Comparison of ENCODE assay signal across 32 cellular contexts in genomic region chr1:37458551-37458950, GRCh38. TPM values are rescaled to one million over a fixed set of nuclear protein-coding genes. Genes with fewer than 3 reads are reported as not detected.
A peak's percentile ranks its signal among the peaks of the same experiment; 100 is the strongest.
DNase-seq lines count a peak whose midpoint lies in the region; ATAC-seq, FAIRE-seq and TF ChIP-seq lines count a peak whose summit lies in the region.
"Had no signal": no experiment of that assay in that cellular context is flagged by ENCODE, and none has a peak within 500 bp of the region (broad histone marks: within the 10 kb centered on the region; RNA-seq: fewer than 3 reads in every experiment).

No MANE protein-coding gene starts in this region.

- no peak for TF ChIP-seq POLR2A in K562 (conservative IDR thresholded peaks at IDR 0.05)

- in situ Hi-C loops in K562 (cut with MboI) (loop anchor here (5.0 kb wide), 1 partner anchor 224 kb away; no protein-coding TSS in a partner anchor), KBM-7 (cut with MboI; ENCODE audit: low pct_unique_long_range_greater_than_20kb, low sequenced_read_pairs) (no loop called here)

- ATAC-seq in K562: peak; percentile 42
- ATAC-seq: stimulated activated naive B cell treated with anti-CD40 and anti-IgM and Interleukin-4, amounts not matched to agents 10 μg/mL and 1 μg/mL and 100 μg/mL, for 72 hours had no signal

- H3K79me2 ChIP-seq in MM.1S (ENCODE audit: low read length): no peaks in the 10 kb centered on the region
- H3K79me2 ChIP-seq in K562 (ENCODE audit: control insufficient read depth, insufficient read depth, low read length): no peaks in the 10 kb centered on the region
- H3K79me2 ChIP-seq: hepatocyte had no signal

- H3K36me3 ChIP-seq in MM.1S (replicated peaks; ENCODE audit: insufficient read depth, low read length) (no peaks in the 10 kb centered on the region), K562 (ENCODE audit: control insufficient read depth, insufficient read depth, low read length) (no peaks in the 10 kb centered on the region), colonic mucosa (no peaks in the 10 kb centered on the region)
- H3K36me3 ChIP-seq: SJCRH30 had no signal

- TF ChIP-seq RAD21 in K562 (CRISPR knock-in tag; conservative IDR thresholded peaks at IDR 0.05 in 1 of 2, IDR thresholded peaks at IDR 0.05 in 1 of 2): peak in 1 of 2 experiments; percentile 47; a peak in 2 of 4 replicates

- no peaks in the 10 kb centered on the region for H3F3A ChIP-seq in MM.1S (ENCODE audit: insufficient read depth, low read length)

- intact Hi-C loops in K562 (cut with micrococcal nuclease): loop anchor here (10.0 kb wide), 1 partner anchor 146 kb away; no protein-coding TSS in a partner anchor
- intact Hi-C loops in colonic mucosa (cut with DNase I): loop anchor here (5.0 kb wide), 1 partner anchor 224 kb away; no protein-coding TSS in a partner anchor

- POLR2A ChIA-PET in K562 (lab: Yijun Ruan, JAX): interaction anchor here (0.6 to 3.1 kb wide), 5 partner anchors 11 to 916 kb away, joined by 3 to 8 read pairs (median 3); partner anchors contain the start of gene ZC3H12A

- BruUV-seq in K562 (replicated peaks; lab: Mats Ljungman, UMichigan): no TSS peak

- CTCF ChIA-PET in K562 (lab: Yijun Ruan, JAX; ENCODE audit: low intra/inter-chr PET ratio): interaction anchor here (0.7 to 2.2 kb wide), 2 partner anchors 29 to 217 kb away, joined by 5 to 22 read pairs; no protein-coding TSS in a partner anchor

- TF ChIP-seq CTCF in GM12873 (IDR thresholded peaks at IDR 0.05; ENCODE audit: insufficient read depth, low read depth, low read length, missing control alignments) (peak; percentile 33), MM.1S (IDR thresholded peaks at IDR 0.05; ENCODE audit: low read length) (peak; percentile 21; the same call in 1 of the 2 replicates), K562 (IDR thresholded peaks at IDR 0.05 in 2 of 3, conservative IDR thresholded peaks at IDR 0.05 in 1 of 3; ENCODE audit: insufficient read depth in 2 of 3, low read depth in 1 of 3, low read length in 3 of 3) (peak; percentile 23 to 51 (median 43); a peak in 5 of 6 replicates), colonic mucosa (IDR thresholded peaks at IDR 0.05) (no peak)

- TF ChIP-seq EP300 in K562 (IDR thresholded peaks at IDR 0.05; ENCODE audit: low read length): no peak

- H3K27ac ChIP-seq in MM.1S (ENCODE audit: low read length): no peak overlapping the region
- H3K27ac ChIP-seq in K562 (ENCODE audit: extremely low read depth, low read depth, low read length): no peak overlapping the region
- no peak overlapping the region for H3K27ac ChIP-seq in colonic mucosa
- H3K27ac ChIP-seq: 22Rv1, hepatocyte, HL-60, SJCRH30 had no signal

- no peak overlapping the region for H3K9ac ChIP-seq in MM.1S (ENCODE audit: low read length)
- H3K9ac ChIP-seq in K562 (ENCODE audit: insufficient read depth in 1 of 2, low read depth in 2 of 2, low read length in 2 of 2): no peak overlapping the region
- H3K9ac ChIP-seq in colonic mucosa (ENCODE audit: low read depth in 2 of 2, low read length in 2 of 2): no peak overlapping the region

- H3K4me3 ChIP-seq in MM.1S (ENCODE audit: low read length) (no peak overlapping the region), K562 (no peak overlapping the region), colonic mucosa (no peak overlapping the region)
- H3K4me3 ChIP-seq: hepatocyte, lung, SJCRH30 had no signal

- H2AFZ ChIP-seq in MM.1S (ENCODE audit: low read length) (no peak overlapping the region), K562 (ENCODE audit: low read depth, low read length) (no peak overlapping the region)
- H2AFZ ChIP-seq: hepatocyte had no signal

- H3K9me3 ChIP-seq in MM.1S (replicated peaks; ENCODE audit: insufficient read depth, low read length) (no peaks in the 10 kb centered on the region), K562 (replicated peaks; ENCODE audit: control insufficient read depth, insufficient read depth, low read depth, low read length) (no peaks in the 10 kb centered on the region), colonic mucosa (no peaks in the 10 kb centered on the region)
- H3K9me3 ChIP-seq: SJCRH30 had no signal

- no peak for FAIRE-seq in K562 (lab: Jason Lieb, UNC)
- FAIRE-seq: bronchial epithelial cell, endothelial cell of umbilical vein, G401.6, GM19239 had no signal

- H3K4me1 ChIP-seq in MM.1S (ENCODE audit: low read length) (peaks cover 7% of the 10 kb centered on the region), K562 (replicated peaks in 1 of 2; ENCODE audit: control insufficient read depth in 2 of 2, insufficient read depth in 2 of 2, low read length in 2 of 2) (peaks cover 5 to 7% of the 10 kb centered on the region in 2 experiments; a peak in 4 of 5 replicates), colonic mucosa (no peaks in the 10 kb centered on the region)
- H3K4me1 ChIP-seq: SJCRH30 had no signal

- H3K9me2 ChIP-seq in MM.1S (replicated peaks; ENCODE audit: insufficient read depth, low read length): no peaks in the 10 kb centered on the region

- H4K20me1 ChIP-seq in MM.1S (ENCODE audit: insufficient read depth, low read length): no peaks in the 10 kb centered on the region
- peaks cover 8% of the 10 kb centered on the region; the same call in 1 of the 2 replicates for H4K20me1 ChIP-seq in K562 (replicated peaks; ENCODE audit: control insufficient read depth, insufficient read depth, low read length)

- H3K9me1 ChIP-seq in K562 (ENCODE audit: control insufficient read depth, insufficient read depth, low read length): no peaks in the 10 kb centered on the region

- 35% methylated on average over 3 of the region's 3 CpGs for WGBS in K562 (ENCODE audit: insufficient coverage, low coverage, missing lambda C conversion rate)

- DNase-seq in DMS53 (lab: John Stamatoyannopoulos, UW) (peak; percentile 13), DMS53 treated with DMSO at 0.1 percent for 48 hours (lab: John Stamatoyannopoulos, UW; ENCODE audit: unreplicated experiment) (no peak), MM.1S (no peak), K562 (ENCODE audit: extremely low read depth in 1 of 4, low spot score in 3 of 4) (peak in 1 of 4 experiments; percentile 34), ureter (ENCODE audit: low spot score) (no peak), KBM-7 (no peak), colonic mucosa (no peak)
- DNase-seq: activated CD4-positive, alpha-beta T cell treated with anti-CD3 and anti-CD28 coated beads for 4 hours; activated CD8-positive, alpha-beta memory T cell treated with anti-CD3 and anti-CD28 coated beads for 24 hours; activated effector memory CD4-positive, alpha-beta T cell treated with Interleukin-2 at 50 U/mL for 16 hours; activated naive CD8-positive, alpha-beta T cell treated with anti-CD3 and anti-CD28 coated beads for 36 hours; activated T-cell treated with anti-CD3 and anti-CD28 coated beads for 4 hours; aorta; C1 segment of cervical spinal cord; DMS153; HCEC 1CT; NCI-H1048; NCI-H1694; NCI-H526 treated with DMSO at 0.1 percent for 48 hours; nephron progenitor cell; SJCRH30; stimulated activated naive B cell treated with anti-CD40 and anti-IgM and Interleukin-4, amounts not matched to agents 10 μg/mL and 1 μg/mL and 100 μg/mL, for 72 hours; SW 1271 had no signal

- no peaks in the 10 kb centered on the region for H3K27me3 ChIP-seq in MM.1S (replicated peaks; ENCODE audit: insufficient read depth, low read length)
- peaks cover 5 to 16% of the 10 kb centered on the region in 2 experiments; a peak in 4 of 5 replicates for H3K27me3 ChIP-seq in K562 (ENCODE audit: control insufficient read depth in 2 of 2, insufficient read depth in 2 of 2, low read length in 2 of 2)
- no peaks in the 10 kb centered on the region for H3K27me3 ChIP-seq in colonic mucosa
- H3K27me3 ChIP-seq: hepatocyte had no signal

- no peak overlapping the region for H3K4me2 ChIP-seq in MM.1S (ENCODE audit: low read depth, low read length)
- no peak overlapping the region for H3K4me2 ChIP-seq in K562 (ENCODE audit: insufficient read depth, low read length)
- H3K4me2 ChIP-seq: hepatocyte had no signal

RNA-seq across cellular contexts. Expression of gene ZC3H12A, which starts 15.8 kb away (rescaled TPM):
- total RNA-seq in K562 (2011; cell fraction: chromatin; rRNA removed; ENCODE audit: low replicate concordance): 19.0 and 54.2 TPM in 2 replicates
- 40.7 and 45.7 TPM in 2 replicates for total RNA-seq in K562 (2011; cell fraction: nucleolus; rRNA removed)
- total RNA-seq in K562 (2011; cell fraction: nucleoplasm; rRNA removed): 23.7 and 24.1 TPM in 2 replicates
- total RNA-seq in K562 (2014; rRNA removed) (9.3 and 9.4 TPM in 2 replicates), K562 (2014; rRNA removed; fragmentation: Illumina TruSeq; extraction: Trizol) (1.2 and 1.7 TPM in 2 replicates), K562 (2015; rRNA removed; fragmentation: Illumina TruSeq; extraction: Trizol) (6.7 and 7.1 TPM in 2 replicates), K562 (2021) (9.4 and 11.4 TPM in 2 replicates), ureter (56.6 TPM), colonic mucosa (10 to 100 TPM; 18.2 to 35.4 TPM)
- polyA plus RNA-seq in K562 (2011; rRNA removed) (7.0 and 8.6 TPM in 2 replicates), K562 (2014; fragmentation: Illumina TruSeq; extraction: Trizol) (4.9 and 6.5 TPM in 2 replicates), K562 (2014; fragmentation: Nextera tagmentation; extraction: Ambion mirVana) (under 1 TPM; 0.14 to 0.22 TPM), K562 (2014; rRNA removed) (9.1 and 11.1 TPM in 2 replicates)
- polyA plus RNA-seq in K562 (2011; cell fraction: cytosol; rRNA removed): 8.3 and 15.3 TPM in 2 replicates
- 27.9 and 51.1 TPM in 2 replicates for polyA plus RNA-seq in K562 (2011; cell fraction: nucleus; rRNA removed)
- polyA plus RNA-seq in K562 (2012): 6.1 and 10.9 TPM in 2 replicates
- 4.5 and 9.7 TPM in 2 replicates for polyA minus RNA-seq in K562 (2011; rRNA and poly(A)+ RNA removed)
- 9.2 and 11.9 TPM in 2 replicates for polyA minus RNA-seq in K562 (2011; cell fraction: cytosol; rRNA and poly(A)+ RNA removed)
- 23.2 and 24.4 TPM in 2 replicates for polyA minus RNA-seq in K562 (2011; cell fraction: nucleus; rRNA and poly(A)+ RNA removed)

RNA-seq across cellular contexts. Expression of gene MEAF6, which starts 56.0 kb away (rescaled TPM):
- total RNA-seq in K562 (2011; cell fraction: chromatin; rRNA removed; ENCODE audit: low replicate concordance): 74.7 and 79.0 TPM in 2 replicates
- 41.5 and 45.5 TPM in 2 replicates for total RNA-seq in K562 (2011; cell fraction: nucleolus; rRNA removed)
- 60.9 and 81.0 TPM in 2 replicates for total RNA-seq in K562 (2011; cell fraction: nucleoplasm; rRNA removed)
- total RNA-seq in K562 (2014; rRNA removed): 111 and 137 TPM in 2 replicates
- total RNA-seq in K562 (2014; rRNA removed; fragmentation: Illumina TruSeq; extraction: Trizol): 95.0 and 113 TPM in 2 replicates
- 89.2 and 92.3 TPM in 2 replicates for total RNA-seq in K562 (2015; rRNA removed; fragmentation: Illumina TruSeq; extraction: Trizol)
- 86.4 and 93.8 TPM in 2 replicates for total RNA-seq in K562 (2021)
- 70.0 and 77.3 TPM in 2 replicates for polyA plus RNA-seq in K562 (2011; rRNA removed)
- polyA plus RNA-seq in K562 (2011; cell fraction: cytosol; rRNA removed): 37.7 and 68.5 TPM in 2 replicates
- 50.0 and 63.0 TPM in 2 replicates for polyA plus RNA-seq in K562 (2011; cell fraction: nucleus; rRNA removed)
- polyA plus RNA-seq in K562 (2012): 67.6 and 77.9 TPM in 2 replicates
- polyA plus RNA-seq in K562 (2014; fragmentation: Illumina TruSeq; extraction: Trizol): 118 and 151 TPM in 2 replicates
- 10 to 100 TPM; 55.0 to 66.3 TPM for polyA plus RNA-seq in K562 (2014; fragmentation: Nextera tagmentation; extraction: Ambion mirVana)
- 109 and 110 TPM in 2 replicates for polyA plus RNA-seq in K562 (2014; rRNA removed)
- 36.0 and 44.0 TPM in 2 replicates for polyA minus RNA-seq in K562 (2011; rRNA and poly(A)+ RNA removed)
- polyA minus RNA-seq in K562 (2011; cell fraction: cytosol; rRNA and poly(A)+ RNA removed): 20.2 and 28.3 TPM in 2 replicates
- 30.8 and 52.4 TPM in 2 replicates for polyA minus RNA-seq in K562 (2011; cell fraction: nucleus; rRNA and poly(A)+ RNA removed)
- total RNA-seq in ureter: 60.7 TPM
- total RNA-seq in colonic mucosa: 10 to 100 TPM; 32.9 to 40.6 TPM
